In genomic region chr22:20243176-20243544, GRCh38 we compare ENCODE assay signal across 8 cellular contexts. TPM values are rescaled to one million over a fixed set of nuclear protein-coding genes. Genes with fewer than 3 reads are reported as not detected.
DNase-seq lines count a peak whose midpoint lies in the region; ATAC-seq, FAIRE-seq and TF ChIP-seq lines count a peak whose summit lies in the region.
"Had no signal": no experiment of that assay in that cellular context is flagged by ENCODE, and none has a peak within 500 bp of the region (broad histone marks: within the 10 kb centered on the region; RNA-seq: fewer than 3 reads in every experiment).

No MANE protein-coding gene starts in this region.

- H3K4me3 Mint-ChIP-seq in CD14-positive monocyte, result peak overlapping the region; percentile 60 to 79
- no peak overlapping the region for H3K4me3 Mint-ChIP-seq in astrocyte (ENCODE audit: unreplicated experiment)
- H3K4me3 Mint-ChIP-seq in naive thymus-derived CD8-positive, alpha-beta T cell, result peak overlapping the region; percentile 61 to 92 (median 81)

- BruUV-seq in HCT116 (replicated peaks; lab: Mats Ljungman, UMichigan), result no TSS peak

- POLR2A ChIA-PET in HCT116 (lab: Charles Lee), result no interaction called here
- POLR2A ChIA-PET in naive thymus-derived CD8-positive, alpha-beta T cell (lab: Charles Lee), result interaction anchor here (0.8 to 1.2 kb wide), 3 partner anchors 11 to 460 kb away, joined by 3 read pairs; no protein-coding TSS in a partner anchor

- H4K20me1 ChIP-seq in HCT116 (ENCODE audit: insufficient read depth) (no peaks in the 10 kb centered on the region), astrocyte (ENCODE audit: insufficient read depth, low read length) (no peaks in the 10 kb centered on the region)

- H3K9ac ChIP-seq in HCT116 (ENCODE audit: low read length) (no peak overlapping the region), astrocyte (ENCODE audit: low read length) (no peak overlapping the region)

- ATAC-seq in HCT116, result no peak
- ATAC-seq in naive thymus-derived CD8-positive, alpha-beta T cell, result no peak
- ATAC-seq in HG02970 (IDR thresholded peaks at IDR 0.05; ENCODE audit: low FRiP score, unreplicated experiment), result no peak

- H3K36me3 ChIP-seq in HCT116 (ENCODE audit: control insufficient read depth in 1 of 2, insufficient read depth in 2 of 2, low read length in 2 of 2), result no peaks in the 10 kb centered on the region
- no peaks in the 10 kb centered on the region for H3K36me3 ChIP-seq in astrocyte (ENCODE audit: insufficient read depth, low read length)

- no peaks in the 10 kb centered on the region for H3K27me3 ChIP-seq in HCT116 (ENCODE audit: insufficient read depth, low read length)
- no peaks in the 10 kb centered on the region for H3K27me3 ChIP-seq in astrocyte (ENCODE audit: insufficient read depth, low read length)

- no peak overlapping the region for H2AFZ ChIP-seq in HCT116 (ENCODE audit: low read depth, low read length, poor library complexity, severe bottlenecking)
- H2AFZ ChIP-seq in astrocyte (ENCODE audit: low read depth, low read length), result peak overlapping the region; percentile 74

- no peaks in the 10 kb centered on the region for H3K9me3 Mint-ChIP-seq in CD14-positive monocyte
- no peaks in the 10 kb centered on the region for H3K9me3 Mint-ChIP-seq in astrocyte (ENCODE audit: unreplicated experiment)
- no peaks in the 10 kb centered on the region for H3K9me3 Mint-ChIP-seq in naive thymus-derived CD8-positive, alpha-beta T cell

- TF ChIP-seq RAD21 in HCT116 (IDR thresholded peaks at IDR 0.05; ENCODE audit: low read depth), result no peak

- H3K9me3 ChIP-seq in HCT116 (ENCODE audit: control insufficient read depth in 1 of 2, insufficient read depth in 1 of 2, low read depth in 1 of 2, low read length in 2 of 2) (no peaks in the 10 kb centered on the region), astrocyte (ENCODE audit: insufficient read depth, low read depth, low read length) (no peaks in the 10 kb centered on the region)

- peak overlapping the region; percentile 33; the same call in 1 of the 2 replicates for H3K4me2 ChIP-seq in HCT116 (ENCODE audit: low read length)
- H3K4me2 ChIP-seq in astrocyte (ENCODE audit: low read length), result peak overlapping the region; percentile 78

- H3K36me3 Mint-ChIP-seq in CD14-positive monocyte, result no peaks in the 10 kb centered on the region
- no peaks in the 10 kb centered on the region for H3K36me3 Mint-ChIP-seq in astrocyte (ENCODE audit: low read depth, unreplicated experiment)
- H3K36me3 Mint-ChIP-seq in naive thymus-derived CD8-positive, alpha-beta T cell, result no peaks in the 10 kb centered on the region

- TF ChIP-seq CTCF in CD14-positive monocyte (IDR thresholded peaks at IDR 0.05), result no peak
- no peak for TF ChIP-seq CTCF in HCT116 (IDR thresholded peaks at IDR 0.05 in 2 of 3, conservative IDR thresholded peaks at IDR 0.05 in 1 of 3; ENCODE audit: borderline replicate concordance in 1 of 3, insufficient read depth in 1 of 3, low read depth in 2 of 3, low read length in 2 of 3)
- no peak for TF ChIP-seq CTCF in astrocyte (IDR thresholded peaks at IDR 0.05; ENCODE audit: insufficient read depth, low read depth, low read length)

- H3K4me3 ChIP-seq in HCT116 (replicated peaks in 1 of 2; ENCODE audit: low read depth in 1 of 2, low read length in 2 of 2) (no peak overlapping the region), astrocyte (ENCODE audit: insufficient read depth, low read depth, low read length) (no peak overlapping the region)

- H3K79me2 ChIP-seq in HCT116 (ENCODE audit: insufficient read depth, low read length), result no peaks in the 10 kb centered on the region
- no peaks in the 10 kb centered on the region for H3K79me2 ChIP-seq in astrocyte (ENCODE audit: insufficient read depth, low read length)

- H3K4me1 Mint-ChIP-seq in CD14-positive monocyte (peaks cover 21% of the 10 kb centered on the region), astrocyte (ENCODE audit: low read depth, unreplicated experiment) (peaks cover 22% of the 10 kb centered on the region)
- peaks cover 28 to 67% (median 54%) of the 10 kb centered on the region in 4 donors for H3K4me1 Mint-ChIP-seq in naive thymus-derived CD8-positive, alpha-beta T cell

- no peaks in the 10 kb centered on the region for H3K9me2 ChIP-seq in HCT116 (ENCODE audit: insufficient read depth)

- CTCF ChIA-PET in HCT116 (lab: Charles Lee), result interaction anchor here (2.4 kb wide), 1 partner anchor 86 kb away, joined by 6 read pairs; no protein-coding TSS in a partner anchor

- DNase-seq in CD14-positive monocyte (ENCODE audit: low spot score) (no peak), HCT116 (ENCODE audit: low read depth, low spot score) (no peak), astrocyte (ENCODE audit: low read depth) (no peak), OCI-M1 (lab: John Stamatoyannopoulos, UW) (no peak), amniotic stem cell (lab: John Stamatoyannopoulos, UW) (no peak)
- no peak for DNase-seq in naive thymus-derived CD8-positive, alpha-beta T cell

- TF ChIP-seq POLR2A in HCT116 (IDR thresholded peaks at IDR 0.05; ENCODE audit: borderline replicate concordance, extremely low read depth, insufficient read depth, insufficient read length), result no peak

- RAD21 ChIA-PET in HCT116 (lab: Charles Lee; ENCODE audit: low non-redundant PET in 1 of 2, low total read pairs in 2 of 2, uncharacterized antibody in 2 of 2, unreplicated experiment in 2 of 2), result no interaction called here

- H3K27ac Mint-ChIP-seq in CD14-positive monocyte (peak overlapping the region in 2 of 7 donors; percentile 6 to 78), astrocyte (ENCODE audit: unreplicated experiment) (no peak overlapping the region)
- H3K27ac Mint-ChIP-seq in naive thymus-derived CD8-positive, alpha-beta T cell, result peak overlapping the region; percentile 93 to 99 (median 98)

- intact Hi-C loops in CD14-positive monocyte (cut with micrococcal nuclease), result no loop called here
- intact Hi-C loops in HCT116 (cut with micrococcal nuclease), result no loop called here

- H3K4me1 ChIP-seq in HCT116 (ENCODE audit: control insufficient read depth in 1 of 2, insufficient read depth in 2 of 2, low read length in 2 of 2) (peaks cover 7 to 18% of the 10 kb centered on the region in 2 experiments; a peak in 3 of 4 replicates), astrocyte (ENCODE audit: insufficient read depth, low read length) (peaks cover 35% of the 10 kb centered on the region)

- H3K27me3 Mint-ChIP-seq in CD14-positive monocyte (ENCODE audit: low read depth in 3 of 3) (no peaks in the 10 kb centered on the region), astrocyte (ENCODE audit: low read depth, unreplicated experiment) (peaks cover 2% of the 10 kb centered on the region)
- H3K27me3 Mint-ChIP-seq in naive thymus-derived CD8-positive, alpha-beta T cell, result no peaks in the 10 kb centered on the region

- H3K27ac ChIP-seq in HCT116 (ENCODE audit: low read depth, low read length) (peak overlapping the region; percentile 25; the same call in 1 of the 2 replicates), astrocyte (ENCODE audit: low read depth, low read length) (no peak overlapping the region)

- FAIRE-seq in astrocyte (lab: Jason Lieb, UNC), result no peak
- FAIRE-seq: islet of Langerhans had no signal

TF ChIP-seq in HCT116, 20 proteins besides CTCF, POLR2A, EP300 and RAD21:
- TF ChIP-seq REST (IDR thresholded peaks at IDR 0.05; ENCODE audit: low read depth) (no peak), TCF7L2 (IDR thresholded peaks at IDR 0.05; ENCODE audit: borderline replicate concordance, extremely low read depth, insufficient read depth, insufficient read length) (no peak)

RNA-seq across cellular contexts. Expression of gene RTN4R, which starts 25.0 kb away (rescaled TPM):
- polyA plus RNA-seq in CD14-positive monocyte, result not detected
- total RNA-seq in HCT116 (2021; ENCODE audit: unreplicated experiment) (19.0 TPM), astrocyte (1.9 and 2.9 TPM in 2 replicates)
- 20.5 and 27.1 TPM in 2 replicates for polyA plus RNA-seq in HCT116 (2012)
- total RNA-seq in naive thymus-derived CD8-positive, alpha-beta T cell, result 1 to 10 TPM; 5.0 to 5.1 TPM
- 1 to 10 TPM; 4.3 to 5.6 (median 4.7) TPM for polyA plus RNA-seq in naive thymus-derived CD8-positive, alpha-beta T cell
